ENCODE assay signal across 8 cellular contexts in genomic region chr9:33817327-33818166, GRCh38. TPM values are rescaled to one million over a fixed set of nuclear protein-coding genes. Genes with fewer than 3 reads are reported as not detected.
A peak's percentile ranks its signal among the peaks of the same experiment; 100 is the strongest.
DNase-seq lines count a peak whose midpoint lies in the region; ATAC-seq and TF ChIP-seq lines count a peak whose summit lies in the region.

No MANE protein-coding gene starts in this region.

- peaks cover 8% of the 10 kb centered on the region for H3K36me3 Mint-ChIP-seq in activated naive CD8-positive, alpha-beta T cell treated with anti-CD3 and anti-CD28 coated beads, Interleukin-2, amount 10 ng/mL, durations not matched to agents 7 days and 5 days

- peak overlapping the region; percentile 97 for H3K9ac ChIP-seq in SK-N-MC (ENCODE audit: insufficient read length)

- POLR2A ChIA-PET in activated naive CD8-positive, alpha-beta T cell treated with anti-CD3 and anti-CD28 coated beads, Interleukin-2, amount 10 ng/mL, durations not matched to agents 7 days and 5 days (lab: Charles Lee): interaction anchor here (0.7 to 2.7 kb wide), 5 partner anchors 68 to 362 kb away, joined by 3 to 5 read pairs (median 4); partner anchors contain the start of gene UBAP2

- intact Hi-C loops in uterus (cut with DNase I; ENCODE audit: low total_unique reads): no loop called here

- peaks cover 5% of the 10 kb centered on the region for H3K4me1 ChIP-seq in cardiac muscle cell (ENCODE audit: low read depth)
- no peaks in the 10 kb centered on the region for H3K4me1 ChIP-seq in uterus

- TF ChIP-seq POLR2A in uterus (IDR thresholded peaks at IDR 0.05): no peak

- H3K27ac ChIP-seq in HL-60 (replicated peaks) (peak overlapping the region; percentile 98), SK-N-MC (peak overlapping the region; percentile 83), cardiac muscle cell (peak overlapping the region; percentile 100), uterus (peak overlapping the region; percentile 99)

- H3K4me3 Mint-ChIP-seq in activated naive CD8-positive, alpha-beta T cell treated with anti-CD3 and anti-CD28 coated beads, Interleukin-2, amount 10 ng/mL, durations not matched to agents 7 days and 5 days: peak overlapping the region; percentile 98

- no peaks in the 10 kb centered on the region for H3K9me3 Mint-ChIP-seq in activated naive CD8-positive, alpha-beta T cell treated with anti-CD3 and anti-CD28 coated beads, Interleukin-2, amount 10 ng/mL, durations not matched to agents 7 days and 5 days

- H3K36me3 ChIP-seq in SK-N-MC (ENCODE audit: insufficient read depth, low read length) (no peaks in the 10 kb centered on the region; the same call in 1 of the 2 replicates), cardiac muscle cell (no peaks in the 10 kb centered on the region), uterus (no peaks in the 10 kb centered on the region)

- peak overlapping the region; percentile 97 for H3K27ac Mint-ChIP-seq in activated naive CD8-positive, alpha-beta T cell treated with anti-CD3 and anti-CD28 coated beads, Interleukin-2, amount 10 ng/mL, durations not matched to agents 7 days and 5 days

- H3K27me3 Mint-ChIP-seq in activated naive CD8-positive, alpha-beta T cell treated with anti-CD3 and anti-CD28 coated beads, Interleukin-2, amount 10 ng/mL, durations not matched to agents 7 days and 5 days: peaks cover under 1% of the 10 kb centered on the region

- no peaks in the 10 kb centered on the region for H3K9me3 ChIP-seq in SK-N-MC (ENCODE audit: low read depth, low read length)
- H3K9me3 ChIP-seq in cardiac muscle cell (ENCODE audit: low read depth): no peaks in the 10 kb centered on the region
- H3K9me3 ChIP-seq in uterus: no peaks in the 10 kb centered on the region

- peak overlapping the region; percentile 87 for H3K4me3 ChIP-seq in HL-60 (replicated peaks; ENCODE audit: insufficient read depth, low read length)
- peak overlapping the region; percentile 97 for H3K4me3 ChIP-seq in SK-N-MC
- peak overlapping the region; percentile 96 for H3K4me3 ChIP-seq in cardiac muscle cell
- peak overlapping the region; percentile 71 to 90 for H3K4me3 ChIP-seq in uterus

- H3K4me1 Mint-ChIP-seq in activated naive CD8-positive, alpha-beta T cell treated with anti-CD3 and anti-CD28 coated beads, Interleukin-2, amount 10 ng/mL, durations not matched to agents 7 days and 5 days: peaks cover 39% of the 10 kb centered on the region

- ATAC-seq in GM19351 (IDR thresholded peaks at IDR 0.05; ENCODE audit: unreplicated experiment): peak; percentile 17
- peak; percentile 32 for ATAC-seq in activated naive CD8-positive, alpha-beta T cell treated with anti-CD3 and anti-CD28 coated beads, Interleukin-2, amount 10 ng/mL, durations not matched to agents 7 days and 5 days (ENCODE audit: low read depth)

- TF ChIP-seq CTCF in HL-60 (IDR thresholded peaks at IDR 0.05; ENCODE audit: insufficient read depth, low read length) (no peak), cardiac muscle cell (IDR thresholded peaks at IDR 0.05; ENCODE audit: low read depth, low read length) (peak; percentile 22), uterus (IDR thresholded peaks at IDR 0.05) (peak in 2 of 4 experiments; percentile 27 to 31)

- H3K27me3 ChIP-seq in HL-60 (ENCODE audit: insufficient read depth, poor library complexity, severe bottlenecking) (no peaks in the 10 kb centered on the region), cardiac muscle cell (no peaks in the 10 kb centered on the region), uterus (no peaks in the 10 kb centered on the region)

- DNase-seq in COLO668 (lab: John Stamatoyannopoulos, UW; ENCODE audit: unreplicated experiment) (peak; percentile 71), HL-60 (ENCODE audit: low read depth in 1 of 2, low spot score in 1 of 2) (peak; percentile 57 to 58), SK-N-MC (ENCODE audit: low read depth, low spot score) (no peak), cardiac muscle cell (ENCODE audit: low read depth in 1 of 2, low spot score in 1 of 2) (peak; percentile 77 to 80), pons (ENCODE audit: low spot score) (peak; percentile 54), uterus (peak; percentile 54 to 58)
- DNase-seq in activated naive CD8-positive, alpha-beta T cell treated with anti-CD3 and anti-CD28 coated beads, Interleukin-2, amount 10 ng/mL, durations not matched to agents 7 days and 5 days: peak; percentile 75

RNA-seq across cellular contexts. Expression of gene UBE2R2, which starts 0.6 kb away (rescaled TPM):
- 10 to 100 TPM; 33.8 to 35.4 TPM for total RNA-seq in activated naive CD8-positive, alpha-beta T cell treated with anti-CD3 and anti-CD28 coated beads, Interleukin-2, amount 10 ng/mL, durations not matched to agents 7 days and 5 days
- total RNA-seq in cardiac muscle cell: 28.6 and 35.5 TPM in 2 replicates
- polyA plus RNA-seq in cardiac muscle cell: 45.6 and 60.9 TPM in 2 replicates
- 10 to 100 TPM in 3 of 4 donors, 1 to 10 TPM in 1; 5.4 to 46.9 (median 22.1) TPM for total RNA-seq in uterus

RNA-seq across cellular contexts. Expression of gene PRSS3, which starts 22.2 kb away (rescaled TPM):
- total RNA-seq in activated naive CD8-positive, alpha-beta T cell treated with anti-CD3 and anti-CD28 coated beads, Interleukin-2, amount 10 ng/mL, durations not matched to agents 7 days and 5 days: not detected
- not detected in 2 replicates for total RNA-seq in cardiac muscle cell
- 0.24 TPM in 1 of 2 replicates, not detected in the other for polyA plus RNA-seq in cardiac muscle cell
- total RNA-seq in uterus: not detected
